18 cellular contexts compared by ENCODE assay signal in genomic region chr19:16506961-16507360, GRCh38. TPM values are rescaled to one million over a fixed set of nuclear protein-coding genes. Genes with fewer than 3 reads are reported as not detected.
DNase-seq lines count a peak whose midpoint lies in the region; ATAC-seq and TF ChIP-seq lines count a peak whose summit lies in the region.
"Had no signal": no experiment of that assay in that cellular context is flagged by ENCODE, and none has a peak within 500 bp of the region (broad histone marks: within the 10 kb centered on the region; RNA-seq: fewer than 3 reads in every experiment).

No MANE protein-coding gene starts in this region.

- H3K4me1 Mint-ChIP-seq in activated CD8-positive, alpha-beta memory T cell treated with anti-CD3 and anti-CD28 coated beads, Interleukin-2, amount 10 ng/mL, durations not matched to agents 7 days and 5 days, result no peaks in the 10 kb centered on the region
- H3K4me1 Mint-ChIP-seq: B cell, GM23338 had no signal

- H3K27ac Mint-ChIP-seq in activated CD8-positive, alpha-beta memory T cell treated with anti-CD3 and anti-CD28 coated beads, Interleukin-2, amount 10 ng/mL, durations not matched to agents 7 days and 5 days, result no peak overlapping the region
- H3K27ac Mint-ChIP-seq: B cell; CD4-positive, alpha-beta T cell; GM23338 had no signal

- CTCF ChIA-PET in RWPE1 (lab: Yijun Ruan, JAX), result no interaction called here
- CTCF ChIA-PET in activated CD8-positive, alpha-beta memory T cell treated with anti-CD3 and anti-CD28 coated beads, Interleukin-2, amount 10 ng/mL, durations not matched to agents 7 days and 5 days (lab: Charles Lee), result no interaction called here

- no peaks in the 10 kb centered on the region for H3K9me3 Mint-ChIP-seq in activated CD8-positive, alpha-beta memory T cell treated with anti-CD3 and anti-CD28 coated beads, Interleukin-2, amount 10 ng/mL, durations not matched to agents 7 days and 5 days (ENCODE audit: low read depth)
- H3K9me3 Mint-ChIP-seq: CD4-positive, alpha-beta T cell; GM23338 had no signal

- POLR2A ChIA-PET in RWPE1 (lab: Yijun Ruan, JAX; ENCODE audit: low non-redundant PET), result no interaction called here

- TF ChIP-seq CTCF in RWPE1 (conservative IDR thresholded peaks at IDR 0.05; ENCODE audit: low read depth) (no peak), osteoblast (IDR thresholded peaks at IDR 0.05; ENCODE audit: extremely low read depth, low read depth, low read length) (no peak)

- peaks cover 20% of the 10 kb centered on the region for H3K36me3 ChIP-seq in osteoblast (ENCODE audit: insufficient read depth, low read length)

- no peaks in the 10 kb centered on the region for H3K27me3 ChIP-seq in osteoblast (ENCODE audit: insufficient read depth, low read length)

- H3K27ac ChIP-seq in RWPE1 (peak overlapping the region; percentile 11; the same call in 1 of the 2 replicates), osteoblast (ENCODE audit: low read depth, low read length) (no peak overlapping the region)
- H3K27ac ChIP-seq: 22Rv1 had no signal

- no peaks in the 10 kb centered on the region for H3K4me1 ChIP-seq in osteoblast (ENCODE audit: insufficient read depth, low read length)

- peak; percentile 6 for DNase-seq in NCI-H1694 treated with DMSO at 0.1 percent for 48 hours (lab: John Stamatoyannopoulos, UW)
- DNase-seq in NCI-H1694 (lab: John Stamatoyannopoulos, UW), result no peak
- no peak for DNase-seq in RWPE1 (ENCODE audit: low spot score)
- peak; percentile 1 for DNase-seq in osteoblast (ENCODE audit: insufficient read length, low spot score, missing footprints)
- DNase-seq in activated CD8-positive, alpha-beta memory T cell treated with anti-CD3 and anti-CD28 coated beads, Interleukin-2, amount 10 ng/mL, durations not matched to agents 7 days and 5 days, result no peak
- DNase-seq: C1 segment of cervical spinal cord; Calu3; CD4-positive, alpha-beta T cell; DMS 273 treated with DMSO at 0.1 percent for 48 hours; H7 had no signal

- H3K36me3 Mint-ChIP-seq in activated CD8-positive, alpha-beta memory T cell treated with anti-CD3 and anti-CD28 coated beads, Interleukin-2, amount 10 ng/mL, durations not matched to agents 7 days and 5 days, result peaks cover 2% of the 10 kb centered on the region

- H2AFZ ChIP-seq in osteoblast (ENCODE audit: low read length), result no peak overlapping the region
- H2AFZ ChIP-seq: GM23338 had no signal

- no peak overlapping the region for H3K4me3 Mint-ChIP-seq in activated CD8-positive, alpha-beta memory T cell treated with anti-CD3 and anti-CD28 coated beads, Interleukin-2, amount 10 ng/mL, durations not matched to agents 7 days and 5 days
- H3K4me3 Mint-ChIP-seq: B cell; CD4-positive, alpha-beta T cell; GM23338 had no signal

- no peaks in the 10 kb centered on the region for H3K9me3 ChIP-seq in osteoblast (ENCODE audit: low read depth, low read length)

- no peaks in the 10 kb centered on the region for H3K79me2 ChIP-seq in osteoblast (ENCODE audit: insufficient read depth, low read length)

- ATAC-seq in GM21360 (IDR thresholded peaks at IDR 0.05; ENCODE audit: unreplicated experiment), result no peak
- ATAC-seq in GM18502 (IDR thresholded peaks at IDR 0.05; ENCODE audit: poor library complexity, unreplicated experiment), result no peak
- no peak for ATAC-seq in activated CD8-positive, alpha-beta memory T cell treated with anti-CD3 and anti-CD28 coated beads, Interleukin-2, amount 10 ng/mL, durations not matched to agents 7 days and 5 days
- ATAC-seq: GM23338, HepG2 had no signal

- no peak overlapping the region for H3K4me2 ChIP-seq in osteoblast (ENCODE audit: insufficient read depth, low read length)
- H3K4me2 ChIP-seq: GM23338 had no signal

- no peaks in the 10 kb centered on the region for H4K20me1 ChIP-seq in osteoblast (ENCODE audit: insufficient read depth, low read length)

- no peak overlapping the region for H3K4me3 ChIP-seq in osteoblast (ENCODE audit: insufficient read depth, low read length)
- H3K4me3 ChIP-seq: GM23338 had no signal

- H3K27me3 Mint-ChIP-seq in activated CD8-positive, alpha-beta memory T cell treated with anti-CD3 and anti-CD28 coated beads, Interleukin-2, amount 10 ng/mL, durations not matched to agents 7 days and 5 days, result no peaks in the 10 kb centered on the region
- H3K27me3 Mint-ChIP-seq: B cell; CD4-positive, alpha-beta T cell had no signal

RNA-seq across cellular contexts. Expression of gene C19orf44, which starts 10.8 kb away (rescaled TPM):
- 7.2 and 7.7 TPM in 2 replicates for total RNA-seq in osteoblast
- total RNA-seq in activated CD8-positive, alpha-beta memory T cell treated with anti-CD3 and anti-CD28 coated beads, Interleukin-2, amount 10 ng/mL, durations not matched to agents 7 days and 5 days, result 1 to 10 TPM; 3.5 to 3.6 TPM

RNA-seq across cellular contexts. Expression of gene CALR3, which starts 11.0 kb away (rescaled TPM):
- not detected in 2 replicates for total RNA-seq in osteoblast
- total RNA-seq in activated CD8-positive, alpha-beta memory T cell treated with anti-CD3 and anti-CD28 coated beads, Interleukin-2, amount 10 ng/mL, durations not matched to agents 7 days and 5 days, result not detected
- total RNA-seq: A673; Calu3; CD4-positive, alpha-beta T cell; Daoy; HepG2 had no signal

RNA-seq across cellular contexts. Expression of gene EPS15L1, which starts 35.2 kb away (rescaled TPM):
- total RNA-seq in osteoblast, result 13.8 and 15.2 TPM in 2 replicates
- 10 to 100 TPM; 40.7 to 42.6 TPM for total RNA-seq in activated CD8-positive, alpha-beta memory T cell treated with anti-CD3 and anti-CD28 coated beads, Interleukin-2, amount 10 ng/mL, durations not matched to agents 7 days and 5 days

RNA-seq across cellular contexts. Expression of gene CHERP, which starts 35.3 kb away (rescaled TPM):
- total RNA-seq in osteoblast, result 5.8 and 6.5 TPM in 2 replicates
- 10 to 100 TPM; 66.5 to 74.5 TPM for total RNA-seq in activated CD8-positive, alpha-beta memory T cell treated with anti-CD3 and anti-CD28 coated beads, Interleukin-2, amount 10 ng/mL, durations not matched to agents 7 days and 5 days

Comparison
In these comparisons a context has a peak if more than half of its experiments do, and no peak if none do; other contexts are left out.
1. DNase-seq: peak in NCI-H1694 treated with DMSO at 0.1 percent for 48 hours (single experiment) and osteoblast (single experiment); none in NCI-H1694 (single experiment), RWPE1 (single experiment) and activated CD8-positive, alpha-beta memory T cell treated with anti-CD3 and anti-CD28 coated beads, Interleukin-2, amount 10 ng/mL, durations not matched to agents 7 days and 5 days (single experiment).